27 cellular contexts compared by ENCODE assay signal in the genomic region with DNA sequence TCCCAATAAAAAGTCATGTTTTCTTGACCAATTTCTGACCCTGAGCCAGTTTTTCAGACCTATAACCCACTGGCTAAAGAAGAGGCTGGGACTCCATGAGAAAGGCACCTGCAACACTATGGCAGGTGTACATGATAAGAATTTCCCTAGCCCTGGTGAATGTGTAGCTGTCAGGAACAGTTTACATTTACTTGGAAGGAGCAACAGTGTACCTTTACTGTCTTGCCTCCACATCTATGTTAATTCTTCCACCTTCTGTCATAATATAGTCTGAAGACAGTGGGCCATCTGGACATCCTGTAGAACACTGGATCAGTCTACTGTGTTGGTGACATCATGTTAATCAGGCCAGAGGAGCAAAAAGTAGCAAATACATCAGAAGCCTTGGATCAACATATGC.
"Had no signal": no experiment of that assay in that cellular context is flagged by ENCODE, and none has a peak within 500 bp of the region (broad histone marks: within the 10 kb centered on the region; RNA-seq: fewer than 3 reads in every experiment).

No MANE protein-coding gene starts in this region.

- DNase-seq: natural killer cell; occipital lobe; ovary; posterior cingulate gyrus; psoas muscle; right cardiac atrium; right lobe of liver; sigmoid colon; small intestine; stimulated activated CD4-positive, alpha-beta T cell treated with anti-CD3 and anti-CD28 coated beads, Interleukin-15, amount 100 ng/mL, for 24 hours; stimulated activated CD4-positive, alpha-beta T cell treated with anti-CD3 and anti-CD28 coated beads, Interleukin-2, amount 100 ng/mL, for 24 hours; stimulated activated CD4-positive, alpha-beta T cell treated with anti-CD3 and anti-CD28 coated beads, Interleukin-2, amount 100 ng/mL, for 48 hours; stimulated activated CD4-positive, alpha-beta T cell treated with anti-CD3 and anti-CD28 coated beads, Interleukin-4, amount 100 ng/mL, for 24 hours; stimulated activated naive B cell treated with anti-CD40 and anti-IgM and Interleukin-4, amounts not matched to agents 10 μg/mL and 1 μg/mL and 100 μg/mL, for 72 hours; stimulated activated naive CD4-positive, alpha-beta T cell treated with Interleukin-2 at 50 U/mL for 16 hours; stomach; tibial artery; transverse colon; upper lobe of right lung; uterus had no signal

- H3K9me3 ChIP-seq: ovary, psoas muscle, right lobe of liver, sigmoid colon, stomach, tibial artery, transverse colon, upper lobe of right lung, uterus had no signal

- H3K27ac ChIP-seq: neural progenitor cell, ovary, parathyroid adenoma, psoas muscle, right lobe of liver, sigmoid colon, stomach, tibial artery, transverse colon, upper lobe of right lung, uterus had no signal

- H3K27me3 ChIP-seq: neural progenitor cell, ovary, right lobe of liver, sigmoid colon, stomach, transverse colon, upper lobe of right lung, uterus had no signal

- H3K4me1 Mint-ChIP-seq: natural killer cell; stimulated activated effector memory CD8-positive, alpha-beta T cell treated with anti-CD3 and anti-CD28 coated beads, Interleukin-12 subunit alpha, Interleukin-12 subunit beta, amount 100 ng/mL, for 72 hours; stimulated activated naive B cell treated with anti-CD40 and anti-IgM and Interleukin-4, amounts not matched to agents 10 μg/mL and 1 μg/mL and 100 μg/mL, for 72 hours had no signal

- H3K4me3 Mint-ChIP-seq: natural killer cell; nephron; neural progenitor cell; stimulated activated effector memory CD8-positive, alpha-beta T cell treated with anti-CD3 and anti-CD28 coated beads, Interleukin-12 subunit alpha, Interleukin-12 subunit beta, amount 100 ng/mL, for 72 hours; stimulated activated naive B cell treated with anti-CD40 and anti-IgM and Interleukin-4, amounts not matched to agents 10 μg/mL and 1 μg/mL and 100 μg/mL, for 72 hours; stimulated activated naive CD8-positive, alpha-beta T cell treated with anti-CD3 and anti-CD28 coated beads, Interleukin-15, Interleukin-2, amounts not matched to agents 100 ng/mL and 50 ng/mL, for 24 hours; type B pancreatic cell had no signal

- H3K36me3 ChIP-seq: neural progenitor cell, ovary, right lobe of liver, sigmoid colon, stomach, tibial artery, transverse colon, upper lobe of right lung, uterus had no signal

- H3K36me3 Mint-ChIP-seq: natural killer cell; neural progenitor cell; stimulated activated effector memory CD8-positive, alpha-beta T cell treated with anti-CD3 and anti-CD28 coated beads, Interleukin-12 subunit alpha, Interleukin-12 subunit beta, amount 100 ng/mL, for 72 hours; stimulated activated naive B cell treated with anti-CD40 and anti-IgM and Interleukin-4, amounts not matched to agents 10 μg/mL and 1 μg/mL and 100 μg/mL, for 72 hours; type B pancreatic cell had no signal

- H3K9me3 Mint-ChIP-seq: natural killer cell; nephron; neural progenitor cell; stimulated activated effector memory CD8-positive, alpha-beta T cell treated with anti-CD3 and anti-CD28 coated beads, Interleukin-12 subunit alpha, Interleukin-12 subunit beta, amount 100 ng/mL, for 72 hours; stimulated activated naive B cell treated with anti-CD40 and anti-IgM and Interleukin-4, amounts not matched to agents 10 μg/mL and 1 μg/mL and 100 μg/mL, for 72 hours; stimulated activated naive CD8-positive, alpha-beta T cell treated with anti-CD3 and anti-CD28 coated beads, Interleukin-15, Interleukin-2, amounts not matched to agents 100 ng/mL and 50 ng/mL, for 24 hours; type B pancreatic cell had no signal

- ATAC-seq: natural killer cell; psoas muscle; right cardiac atrium; right lobe of liver; stimulated activated effector memory CD8-positive, alpha-beta T cell treated with anti-CD3 and anti-CD28 coated beads, Interleukin-12 subunit alpha, Interleukin-12 subunit beta, amount 100 ng/mL, for 72 hours; stimulated activated naive B cell treated with anti-CD40 and anti-IgM and Interleukin-4, amounts not matched to agents 10 μg/mL and 1 μg/mL and 100 μg/mL, for 72 hours; upper lobe of right lung had no signal

- H3K4me1 ChIP-seq: neural progenitor cell, parathyroid adenoma, psoas muscle, right lobe of liver, sigmoid colon, stomach, tibial artery, transverse colon, upper lobe of right lung had no signal

- H3K27ac Mint-ChIP-seq: natural killer cell; nephron; neural progenitor cell; progenitor cell of endocrine pancreas; stimulated activated effector memory CD8-positive, alpha-beta T cell treated with anti-CD3 and anti-CD28 coated beads, Interleukin-12 subunit alpha, Interleukin-12 subunit beta, amount 100 ng/mL, for 72 hours; stimulated activated naive B cell treated with anti-CD40 and anti-IgM and Interleukin-4, amounts not matched to agents 10 μg/mL and 1 μg/mL and 100 μg/mL, for 72 hours; stimulated activated naive CD8-positive, alpha-beta T cell treated with anti-CD3 and anti-CD28 coated beads, Interleukin-15, Interleukin-2, amounts not matched to agents 100 ng/mL and 50 ng/mL, for 24 hours; type B pancreatic cell had no signal

- H3K4me3 ChIP-seq: neural progenitor cell, ovary, psoas muscle, right lobe of liver, sigmoid colon, stomach, tibial artery, transverse colon, upper lobe of right lung, uterus had no signal
